1 cellular context compared by ENCODE assay signal in the genomic region with DNA sequence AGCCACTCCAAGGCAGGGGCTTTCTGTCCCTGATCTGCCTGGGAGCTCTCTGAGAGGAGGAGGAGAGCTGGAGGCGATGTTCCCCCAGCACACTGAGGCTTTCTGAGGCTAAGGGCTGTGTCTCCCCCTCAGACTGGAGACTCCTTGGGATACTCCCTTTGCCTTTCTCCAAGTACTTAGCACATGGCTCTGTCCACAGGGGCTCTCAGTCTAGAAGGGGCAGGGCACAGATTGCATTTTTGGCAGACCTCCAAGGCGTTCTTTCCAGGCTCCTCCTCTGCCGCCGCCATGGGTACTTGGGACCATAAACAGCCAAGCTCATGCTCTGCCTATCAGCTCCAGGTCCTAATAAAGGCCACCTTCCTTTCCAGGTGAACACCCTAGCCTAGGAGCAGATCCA.
TF ChIP-seq lines count a peak whose summit lies in the region.

No MANE protein-coding gene starts in this region.

TF ChIP-seq in endothelial cell of umbilical vein, 7 proteins besides CTCF, POLR2A, EP300 and RAD21:
- TF ChIP-seq, protein P1, sequence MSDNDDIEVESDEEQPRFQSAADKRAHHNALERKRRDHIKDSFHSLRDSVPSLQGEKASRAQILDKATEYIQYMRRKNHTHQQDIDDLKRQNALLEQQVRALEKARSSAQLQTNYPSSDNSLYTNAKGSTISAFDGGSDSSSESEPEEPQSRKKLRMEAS (IDR thresholded peaks at IDR 0.05; ENCODE audit: insufficient read depth, insufficient read length) = no peak
- no peak for TF ChIP-seq JUN (IDR thresholded peaks at IDR 0.05; ENCODE audit: borderline replicate concordance, insufficient read depth, insufficient read length, low read depth)
- TF ChIP-seq FOS (IDR thresholded peaks at IDR 0.05; ENCODE audit: borderline replicate concordance, insufficient read depth, low read length) = no peak
- no peak for TF ChIP-seq GATA2 (IDR thresholded peaks at IDR 0.05; ENCODE audit: insufficient read depth, insufficient read length, low read depth, low read length)
- TF ChIP-seq POLR2AphosphoS5 (IDR thresholded peaks at IDR 0.05; ENCODE audit: insufficient read depth, low read depth, low read length) = no peak
